ENCODE assay signal across 1 cellular context in genomic region chr7:29405891-29406290, GRCh38.
TF ChIP-seq lines count a peak whose summit lies in the region.

No MANE protein-coding gene starts in this region.

TF ChIP-seq in HepG2, 621 proteins besides CTCF, POLR2A, EP300 and RAD21 (continued from another document and continues in another):
- TF ChIP-seq ZXDC (CRISPR knock-in tag; IDR thresholded peaks at IDR 0.05) (no peak), FIP1L1 (IDR thresholded peaks at IDR 0.05; ENCODE audit: borderline replicate concordance, insufficient read depth, low read depth, low read length) (no peak), ATF7 (IDR thresholded peaks at IDR 0.05) (no peak), ATF7 (CRISPR knock-in tag; IDR thresholded peaks at IDR 0.05) (0 out of 2 replicates have a peak, but pooled peaks have one; percentile 43), HOXD1 (CRISPR knock-in tag; IDR thresholded peaks at IDR 0.05) (no peak), ZBTB38 (CRISPR knock-in tag; IDR thresholded peaks at IDR 0.05) (no peak), PLSCR1 (CRISPR knock-in tag; IDR thresholded peaks at IDR 0.05; ENCODE audit: borderline replicate concordance) (no peak), ATM (IDR thresholded peaks at IDR 0.05; ENCODE audit: borderline replicate concordance) (no peak), ZNF101 (CRISPR knock-in tag; IDR thresholded peaks at IDR 0.05; ENCODE audit: borderline replicate concordance, low read depth) (no peak), ZNF761 (CRISPR knock-in tag; conservative IDR thresholded peaks at IDR 0.05) (no peak), MIER2 (CRISPR knock-in tag; IDR thresholded peaks at IDR 0.05) (0 out of 2 replicates have a peak, but pooled peaks have one; percentile 15), TRIM24 (CRISPR knock-in tag; IDR thresholded peaks at IDR 0.05) (no peak), ATF7-NPFF (CRISPR knock-in tag; IDR thresholded peaks at IDR 0.05; ENCODE audit: low read depth) (no peak), ZNF773 (CRISPR knock-in tag; IDR thresholded peaks at IDR 0.05; ENCODE audit: borderline replicate concordance) (no peak), E2F2 (CRISPR knock-in tag; IDR thresholded peaks at IDR 0.05; ENCODE audit: borderline replicate concordance) (no peak), GABPB1 (CRISPR knock-in tag; IDR thresholded peaks at IDR 0.05) (no peak; the same call in 1 of the 2 replicates), MBNL3 (CRISPR knock-in tag; conservative IDR thresholded peaks at IDR 0.05) (no peak), CENPT (CRISPR knock-in tag; IDR thresholded peaks at IDR 0.05; ENCODE audit: low read depth) (no peak), ZNF44 (CRISPR knock-in tag; IDR thresholded peaks at IDR 0.05) (no peak), IKZF5 (CRISPR knock-in tag; IDR thresholded peaks at IDR 0.05) (peak; percentile 92), ZNF879 (CRISPR knock-in tag; IDR thresholded peaks at IDR 0.05) (no peak), ZBTB1 (CRISPR knock-in tag; IDR thresholded peaks at IDR 0.05; ENCODE audit: borderline replicate concordance) (no peak), MAFF (IDR thresholded peaks at IDR 0.05; ENCODE audit: low read depth, low read length) (no peak), RXRB (CRISPR knock-in tag; IDR thresholded peaks at IDR 0.05; ENCODE audit: borderline replicate concordance) (peak; percentile 93), GFI1 (CRISPR knock-in tag; IDR thresholded peaks at IDR 0.05; ENCODE audit: borderline replicate concordance) (no peak), ZNF766 (CRISPR knock-in tag; IDR thresholded peaks at IDR 0.05; ENCODE audit: borderline replicate concordance) (peak; percentile 65; the same call in 1 of the 2 replicates), ZNF605 (CRISPR knock-in tag; IDR thresholded peaks at IDR 0.05) (no peak), HNF1B (CRISPR knock-in tag; IDR thresholded peaks at IDR 0.05) (peak; percentile 84), ZNF143 (CRISPR knock-in tag; IDR thresholded peaks at IDR 0.05) (no peak), ONECUT2 (CRISPR knock-in tag; IDR thresholded peaks at IDR 0.05) (no peak), ARNTL (CRISPR knock-in tag; IDR thresholded peaks at IDR 0.05) (no peak), MYC (CRISPR knock-in tag; IDR thresholded peaks at IDR 0.05; ENCODE audit: borderline replicate concordance) (peak; percentile 51; the same call in 1 of the 2 replicates), NCOA2 (CRISPR knock-in tag; IDR thresholded peaks at IDR 0.05) (peak; percentile 74), ZNF24 (IDR thresholded peaks at IDR 0.05) (no peak), ZNF260 (CRISPR knock-in tag; IDR thresholded peaks at IDR 0.05; ENCODE audit: borderline replicate concordance, low read depth) (no peak), AHR (CRISPR knock-in tag; IDR thresholded peaks at IDR 0.05) (no peak), FOXM1 (CRISPR knock-in tag; IDR thresholded peaks at IDR 0.05) (no peak), GATAD1 (CRISPR knock-in tag; IDR thresholded peaks at IDR 0.05) (no peak; the same call in 1 of the 2 replicates), ZNF598 (CRISPR knock-in tag; IDR thresholded peaks at IDR 0.05; ENCODE audit: borderline replicate concordance) (no peak), ZNF577 (CRISPR knock-in tag; IDR thresholded peaks at IDR 0.05; ENCODE audit: borderline replicate concordance, low read depth) (no peak), HOXA7 (CRISPR knock-in tag; IDR thresholded peaks at IDR 0.05) (no peak), PHF21A (CRISPR knock-in tag; IDR thresholded peaks at IDR 0.05) (peak; percentile 68; the same call in 1 of the 2 replicates), ZNF556 (CRISPR knock-in tag; IDR thresholded peaks at IDR 0.05; ENCODE audit: borderline replicate concordance) (no peak), ATAD3A (CRISPR knock-in tag; IDR thresholded peaks at IDR 0.05) (no peak), ZNF552 (CRISPR knock-in tag; IDR thresholded peaks at IDR 0.05; ENCODE audit: borderline replicate concordance) (no peak)
- TF ChIP-seq, protein P1, sequence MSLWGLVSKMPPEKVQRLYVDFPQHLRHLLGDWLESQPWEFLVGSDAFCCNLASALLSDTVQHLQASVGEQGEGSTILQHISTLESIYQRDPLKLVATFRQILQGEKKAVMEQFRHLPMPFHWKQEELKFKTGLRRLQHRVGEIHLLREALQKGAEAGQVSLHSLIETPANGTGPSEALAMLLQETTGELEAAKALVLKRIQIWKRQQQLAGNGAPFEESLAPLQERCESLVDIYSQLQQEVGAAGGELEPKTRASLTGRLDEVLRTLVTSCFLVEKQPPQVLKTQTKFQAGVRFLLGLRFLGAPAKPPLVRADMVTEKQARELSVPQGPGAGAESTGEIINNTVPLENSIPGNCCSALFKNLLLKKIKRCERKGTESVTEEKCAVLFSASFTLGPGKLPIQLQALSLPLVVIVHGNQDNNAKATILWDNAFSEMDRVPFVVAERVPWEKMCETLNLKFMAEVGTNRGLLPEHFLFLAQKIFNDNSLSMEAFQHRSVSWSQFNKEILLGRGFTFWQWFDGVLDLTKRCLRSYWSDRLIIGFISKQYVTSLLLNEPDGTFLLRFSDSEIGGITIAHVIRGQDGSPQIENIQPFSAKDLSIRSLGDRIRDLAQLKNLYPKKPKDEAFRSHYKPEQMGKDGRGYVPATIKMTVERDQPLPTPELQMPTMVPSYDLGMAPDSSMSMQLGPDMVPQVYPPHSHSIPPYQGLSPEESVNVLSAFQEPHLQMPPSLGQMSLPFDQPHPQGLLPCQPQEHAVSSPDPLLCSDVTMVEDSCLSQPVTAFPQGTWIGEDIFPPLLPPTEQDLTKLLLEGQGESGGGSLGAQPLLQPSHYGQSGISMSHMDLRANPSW (CRISPR knock-in tag; IDR thresholded peaks at IDR 0.05; ENCODE audit: borderline replicate concordance), result no peak
- TF ChIP-seq, protein P2, sequence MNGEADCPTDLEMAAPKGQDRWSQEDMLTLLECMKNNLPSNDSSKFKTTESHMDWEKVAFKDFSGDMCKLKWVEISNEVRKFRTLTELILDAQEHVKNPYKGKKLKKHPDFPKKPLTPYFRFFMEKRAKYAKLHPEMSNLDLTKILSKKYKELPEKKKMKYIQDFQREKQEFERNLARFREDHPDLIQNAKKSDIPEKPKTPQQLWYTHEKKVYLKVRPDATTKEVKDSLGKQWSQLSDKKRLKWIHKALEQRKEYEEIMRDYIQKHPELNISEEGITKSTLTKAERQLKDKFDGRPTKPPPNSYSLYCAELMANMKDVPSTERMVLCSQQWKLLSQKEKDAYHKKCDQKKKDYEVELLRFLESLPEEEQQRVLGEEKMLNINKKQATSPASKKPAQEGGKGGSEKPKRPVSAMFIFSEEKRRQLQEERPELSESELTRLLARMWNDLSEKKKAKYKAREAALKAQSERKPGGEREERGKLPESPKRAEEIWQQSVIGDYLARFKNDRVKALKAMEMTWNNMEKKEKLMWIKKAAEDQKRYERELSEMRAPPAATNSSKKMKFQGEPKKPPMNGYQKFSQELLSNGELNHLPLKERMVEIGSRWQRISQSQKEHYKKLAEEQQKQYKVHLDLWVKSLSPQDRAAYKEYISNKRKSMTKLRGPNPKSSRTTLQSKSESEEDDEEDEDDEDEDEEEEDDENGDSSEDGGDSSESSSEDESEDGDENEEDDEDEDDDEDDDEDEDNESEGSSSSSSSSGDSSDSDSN (CRISPR knock-in tag; IDR thresholded peaks at IDR 0.05), result no peak; the same call in 1 of the 2 replicates
- TF ChIP-seq, protein P3, sequence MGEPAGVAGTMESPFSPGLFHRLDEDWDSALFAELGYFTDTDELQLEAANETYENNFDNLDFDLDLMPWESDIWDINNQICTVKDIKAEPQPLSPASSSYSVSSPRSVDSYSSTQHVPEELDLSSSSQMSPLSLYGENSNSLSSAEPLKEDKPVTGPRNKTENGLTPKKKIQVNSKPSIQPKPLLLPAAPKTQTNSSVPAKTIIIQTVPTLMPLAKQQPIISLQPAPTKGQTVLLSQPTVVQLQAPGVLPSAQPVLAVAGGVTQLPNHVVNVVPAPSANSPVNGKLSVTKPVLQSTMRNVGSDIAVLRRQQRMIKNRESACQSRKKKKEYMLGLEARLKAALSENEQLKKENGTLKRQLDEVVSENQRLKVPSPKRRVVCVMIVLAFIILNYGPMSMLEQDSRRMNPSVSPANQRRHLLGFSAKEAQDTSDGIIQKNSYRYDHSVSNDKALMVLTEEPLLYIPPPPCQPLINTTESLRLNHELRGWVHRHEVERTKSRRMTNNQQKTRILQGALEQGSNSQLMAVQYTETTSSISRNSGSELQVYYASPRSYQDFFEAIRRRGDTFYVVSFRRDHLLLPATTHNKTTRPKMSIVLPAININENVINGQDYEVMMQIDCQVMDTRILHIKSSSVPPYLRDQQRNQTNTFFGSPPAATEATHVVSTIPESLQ (CRISPR knock-in tag; conservative IDR thresholded peaks at IDR 0.05), result no peak
- TF ChIP-seq, protein P4, sequence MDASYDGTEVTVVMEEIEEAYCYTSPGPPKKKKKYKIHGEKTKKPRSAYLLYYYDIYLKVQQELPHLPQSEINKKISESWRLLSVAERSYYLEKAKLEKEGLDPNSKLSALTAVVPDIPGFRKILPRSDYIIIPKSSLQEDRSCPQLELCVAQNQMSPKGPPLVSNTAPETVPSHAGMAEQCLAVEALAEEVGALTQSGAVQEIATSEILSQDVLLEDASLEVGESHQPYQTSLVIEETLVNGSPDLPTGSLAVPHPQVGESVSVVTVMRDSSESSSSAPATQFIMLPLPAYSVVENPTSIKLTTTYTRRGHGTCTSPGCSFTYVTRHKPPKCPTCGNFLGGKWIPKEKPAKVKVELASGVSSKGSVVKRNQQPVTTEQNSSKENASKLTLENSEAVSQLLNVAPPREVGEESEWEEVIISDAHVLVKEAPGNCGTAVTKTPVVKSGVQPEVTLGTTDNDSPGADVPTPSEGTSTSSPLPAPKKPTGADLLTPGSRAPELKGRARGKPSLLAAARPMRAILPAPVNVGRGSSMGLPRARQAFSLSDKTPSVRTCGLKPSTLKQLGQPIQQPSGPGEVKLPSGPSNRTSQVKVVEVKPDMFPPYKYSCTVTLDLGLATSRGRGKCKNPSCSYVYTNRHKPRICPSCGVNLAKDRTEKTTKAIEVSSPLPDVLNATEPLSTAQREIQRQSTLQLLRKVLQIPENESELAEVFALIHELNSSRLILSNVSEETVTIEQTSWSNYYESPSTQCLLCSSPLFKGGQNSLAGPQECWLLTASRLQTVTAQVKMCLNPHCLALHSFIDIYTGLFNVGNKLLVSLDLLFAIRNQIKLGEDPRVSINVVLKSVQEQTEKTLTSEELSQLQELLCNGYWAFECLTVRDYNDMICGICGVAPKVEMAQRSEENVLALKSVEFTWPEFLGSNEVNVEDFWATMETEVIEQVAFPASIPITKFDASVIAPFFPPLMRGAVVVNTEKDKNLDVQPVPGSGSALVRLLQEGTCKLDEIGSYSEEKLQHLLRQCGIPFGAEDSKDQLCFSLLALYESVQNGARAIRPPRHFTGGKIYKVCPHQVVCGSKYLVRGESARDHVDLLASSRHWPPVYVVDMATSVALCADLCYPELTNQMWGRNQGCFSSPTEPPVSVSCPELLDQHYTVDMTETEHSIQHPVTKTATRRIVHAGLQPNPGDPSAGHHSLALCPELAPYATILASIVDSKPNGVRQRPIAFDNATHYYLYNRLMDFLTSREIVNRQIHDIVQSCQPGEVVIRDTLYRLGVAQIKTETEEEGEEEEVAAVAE (CRISPR knock-in tag; IDR thresholded peaks at IDR 0.05; ENCODE audit: borderline replicate concordance), result no peak
